Comparison of ENCODE assay signal across 8 cellular contexts in the genomic region with DNA sequence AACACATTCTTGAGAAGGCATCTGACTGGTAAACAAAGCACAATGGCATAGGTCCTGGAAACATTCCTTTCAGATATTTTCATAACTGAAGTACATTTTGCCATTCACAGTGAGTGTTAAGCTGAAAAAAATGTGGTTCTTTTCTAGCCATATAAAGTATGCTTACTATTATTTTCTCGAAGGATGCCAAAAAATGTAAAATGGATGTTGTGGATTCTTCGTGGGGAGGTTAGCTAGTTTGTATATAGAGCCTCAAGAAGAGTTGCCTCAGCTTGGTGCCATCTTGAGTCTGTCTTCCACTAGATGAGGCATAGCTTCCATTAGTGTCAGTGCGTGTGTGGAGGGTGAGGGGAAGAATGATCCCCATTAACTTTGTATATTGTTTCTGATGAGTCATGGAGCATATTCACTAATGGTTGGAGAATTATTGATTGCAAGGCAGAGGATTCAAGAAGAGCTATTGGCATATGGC. TPM values are rescaled to one million over a fixed set of nuclear protein-coding genes. Genes with fewer than 3 reads are reported as not detected.
A peak's percentile ranks its signal among the peaks of the same experiment; 100 is the strongest.
DNase-seq lines count a peak whose midpoint lies in the region; ATAC-seq and TF ChIP-seq lines count a peak whose summit lies in the region.

No MANE protein-coding gene starts in this region.

- peaks cover 78% of the 10 kb centered on the region for H3K4me1 ChIP-seq in DND-41 (ENCODE audit: insufficient read depth, low read length)
- peaks cover 14% of the 10 kb centered on the region for H3K4me1 ChIP-seq in mammary epithelial cell (ENCODE audit: insufficient read depth, low read length)

- H3K27me3 ChIP-seq in DND-41 (ENCODE audit: insufficient read depth, low read length, poor library complexity) (no peaks in the 10 kb centered on the region), mammary epithelial cell (ENCODE audit: insufficient read depth, low read length) (no peaks in the 10 kb centered on the region)

- H3K4me2 ChIP-seq in DND-41 (ENCODE audit: insufficient read depth, low read length) (peak overlapping the region; percentile 74), mammary epithelial cell (ENCODE audit: insufficient read depth, low read depth, low read length) (peak overlapping the region; percentile 92)

- H3K9me3 ChIP-seq in DND-41 (ENCODE audit: insufficient read depth, low read length, severe bottlenecking) (no peaks in the 10 kb centered on the region), mammary epithelial cell (replicated peaks; ENCODE audit: insufficient read depth, low read length) (no peaks in the 10 kb centered on the region)

- H3K4me3 ChIP-seq in DND-41 (ENCODE audit: low read depth in 1 of 2, low read length in 2 of 2), result peak overlapping the region in 1 of 2 experiments; percentile 68; a peak in 2 of 4 replicates
- peak overlapping the region in 2 of 3 experiments; percentile 12 to 62 for H3K4me3 ChIP-seq in mammary epithelial cell (replicated peaks in 1 of 3; ENCODE audit: insufficient read depth in 1 of 3, low read depth in 2 of 3, low read length in 3 of 3)

- DNase-seq in DND-41, result no peak
- peak; percentile 81 for DNase-seq in NOMO-1 treated with DMSO at 0.1 percent for 48 hours (lab: John Stamatoyannopoulos, UW; ENCODE audit: unreplicated experiment)
- peak; percentile 65 for DNase-seq in mammary epithelial cell
- DNase-seq in pulmonary artery endothelial cell (ENCODE audit: low read depth, low spot score), result peak; percentile 47
- DNase-seq in NCI-H1417 (lab: John Stamatoyannopoulos, UW), result no peak
- DNase-seq in nucleus accumbens (lab: John Stamatoyannopoulos, UW), result no peak

- 24% methylated on average over 3 of the region's 3 CpGs for WGBS in mammary epithelial cell (ENCODE audit: low coverage, missing lambda C conversion rate)

- H2AFZ ChIP-seq in DND-41 (ENCODE audit: low read depth, low read length), result no peak overlapping the region
- peak overlapping the region; percentile 38 for H2AFZ ChIP-seq in mammary epithelial cell (ENCODE audit: low read depth, low read length)

- H3K9ac ChIP-seq in DND-41 (ENCODE audit: low read depth, low read length) (no peak overlapping the region), mammary epithelial cell (ENCODE audit: insufficient read depth, low read length) (no peak overlapping the region)

- dilution Hi-C loops in mammary epithelial cell (cut with HindIII; ENCODE audit: low sequenced_read_pairs), result no loop called here

- H3K27ac ChIP-seq in DND-41 (ENCODE audit: low read length), result peak overlapping the region; percentile 46
- H3K27ac ChIP-seq in mammary epithelial cell (ENCODE audit: insufficient read depth, low read depth, low read length), result peak overlapping the region; percentile 90

- in situ Hi-C loops in mammary epithelial cell (cut with MboI; ENCODE audit: low sequenced_read_pairs in 2 of 2), result loop anchor here in 1 of 2 donors (25.0 kb wide), 1 partner anchor 186 kb away; no protein-coding TSS in a partner anchor

- ATAC-seq in DND-41 (ENCODE audit: insufficient read depth, low read depth) (no peak), HG03439 (IDR thresholded peaks at IDR 0.05; ENCODE audit: unreplicated experiment) (no peak), HG03442 (IDR thresholded peaks at IDR 0.05; ENCODE audit: unreplicated experiment) (no peak)

- peaks cover 25% of the 10 kb centered on the region for H3K36me3 ChIP-seq in DND-41 (ENCODE audit: insufficient read depth, low read length)
- no peaks in the 10 kb centered on the region for H3K36me3 ChIP-seq in mammary epithelial cell (ENCODE audit: insufficient read depth, low read length)

- no peak for TF ChIP-seq CTCF in DND-41 (IDR thresholded peaks at IDR 0.05; ENCODE audit: borderline replicate concordance, extremely low read depth, low read length, poor library complexity, severe bottlenecking)
- no peak for TF ChIP-seq CTCF in mammary epithelial cell (conservative IDR thresholded peaks at IDR 0.05 in 1 of 2, IDR thresholded peaks at IDR 0.05 in 1 of 2; ENCODE audit: extremely low read depth in 1 of 2, insufficient read depth in 1 of 2, low read depth in 1 of 2, low read length in 2 of 2)

- H4K20me1 ChIP-seq in DND-41 (ENCODE audit: insufficient read depth, low read length) (peaks cover 63% of the 10 kb centered on the region), mammary epithelial cell (ENCODE audit: insufficient read depth, low read length) (no peaks in the 10 kb centered on the region)

- CTCF ChIA-PET in mammary epithelial cell (lab: Charles Lee; ENCODE audit: low non-redundant PET), result no interaction called here

- BruUV-seq in mammary epithelial cell (replicated peaks; lab: Mats Ljungman, UMichigan), result no TSS peak

- intact Hi-C loops in mammary epithelial cell (cut with micrococcal nuclease), result loop anchor here (5.0 to 10.0 kb wide), 2 partner anchors 114 to 958 kb away; partner anchors contain the start of gene GPR87

- peaks cover 99% of the 10 kb centered on the region for H3K79me2 ChIP-seq in DND-41 (ENCODE audit: insufficient read depth, low read length)
- peaks cover 91% of the 10 kb centered on the region for H3K79me2 ChIP-seq in mammary epithelial cell (ENCODE audit: insufficient read depth, low read length)

RNA-seq across cellular contexts. Expression of gene MBNL1, which starts 4.1 kb away (rescaled TPM):
- total RNA-seq in mammary epithelial cell (100 to 1,000 TPM; 107 to 188 TPM), pulmonary artery endothelial cell (361 and 452 TPM in 2 replicates)
- polyA plus RNA-seq in mammary epithelial cell, result 69.5 TPM
- 363 TPM for polyA minus RNA-seq in mammary epithelial cell

Comparison
In these comparisons a context has a peak if more than half of its experiments do, and no peak if none do; other contexts are left out.
1. DNase-seq: peak in NOMO-1 treated with DMSO at 0.1 percent for 48 hours (single experiment), mammary epithelial cell (single experiment) and pulmonary artery endothelial cell (single experiment); none in DND-41 (single experiment), NCI-H1417 (0 of 3) and nucleus accumbens (0 of 56).